ENCODE assay signal across 21 cellular contexts in genomic region chr5:172821340-172821985, GRCh38.
"Had no signal": no experiment of that assay in that cellular context is flagged by ENCODE, and none has a peak within 500 bp of the region (broad histone marks: within the 10 kb centered on the region; RNA-seq: fewer than 3 reads in every experiment).

No MANE protein-coding gene starts in this region.

- H3K27me3 ChIP-seq: right lobe of liver, transverse colon had no signal

- H3K4me3 ChIP-seq: lower lobe of right lung, right lobe of liver, smooth muscle cell, transverse colon had no signal

- H3K4me2 ChIP-seq: smooth muscle cell had no signal

- DNase-seq: activated CD4-positive, alpha-beta T cell treated with anti-CD3 and anti-CD28 coated beads, Interleukin-2, amount 10 ng/mL, durations not matched to agents 24 days and 14 days; activated CD8-positive, alpha-beta memory T cell treated with anti-CD3 and anti-CD28 coated beads, Interleukin-2, amount 10 ng/mL, durations not matched to agents 7 days and 5 days; activated CD8-positive, alpha-beta T cell treated with anti-CD3 and anti-CD28 coated beads for 36 hours; activated effector memory CD4-positive, alpha-beta T cell treated with anti-CD3 and anti-CD28 coated beads, Interleukin-2, amount 50 U/mL, for 16 hours; activated T-cell treated with anti-CD3 and anti-CD28 coated beads for 4 hours; central memory CD4-positive, alpha-beta T cell; dermis blood vessel endothelial cell; effector CD8-positive, alpha-beta T cell; kidney; lower lobe of right lung; naive thymus-derived CD4-positive, alpha-beta T cell; occipital lobe; posterior cingulate gyrus; right lobe of liver; stimulated activated CD4-positive, alpha-beta T cell treated with anti-CD3 and anti-CD28 coated beads, Interleukin-15, amount 100 ng/mL, for 24 hours; stimulated activated naive B cell treated with anti-CD40 and anti-IgM and Interleukin-4, amounts not matched to agents 10 μg/mL and 1 μg/mL and 100 μg/mL, for 72 hours; T-helper 2 cell; transverse colon had no signal

- H3K27ac ChIP-seq: lower lobe of right lung, right lobe of liver, transverse colon, VCaP had no signal

- H3K36me3 ChIP-seq: lower lobe of right lung, right lobe of liver, transverse colon had no signal

- H3K4me1 ChIP-seq: right lobe of liver had no signal

- ATAC-seq: activated CD8-positive, alpha-beta memory T cell treated with anti-CD3 and anti-CD28 coated beads, Interleukin-2, amount 10 ng/mL, durations not matched to agents 7 days and 5 days; activated CD8-positive, alpha-beta T cell treated with anti-CD3 and anti-CD28 coated beads for 36 hours; left lobe of liver; naive thymus-derived CD4-positive, alpha-beta T cell; stimulated activated naive B cell treated with anti-CD40 and anti-IgM and Interleukin-4, amounts not matched to agents 10 μg/mL and 1 μg/mL and 100 μg/mL, for 72 hours had no signal
